28 cellular contexts compared by ENCODE assay signal in the genomic region with DNA sequence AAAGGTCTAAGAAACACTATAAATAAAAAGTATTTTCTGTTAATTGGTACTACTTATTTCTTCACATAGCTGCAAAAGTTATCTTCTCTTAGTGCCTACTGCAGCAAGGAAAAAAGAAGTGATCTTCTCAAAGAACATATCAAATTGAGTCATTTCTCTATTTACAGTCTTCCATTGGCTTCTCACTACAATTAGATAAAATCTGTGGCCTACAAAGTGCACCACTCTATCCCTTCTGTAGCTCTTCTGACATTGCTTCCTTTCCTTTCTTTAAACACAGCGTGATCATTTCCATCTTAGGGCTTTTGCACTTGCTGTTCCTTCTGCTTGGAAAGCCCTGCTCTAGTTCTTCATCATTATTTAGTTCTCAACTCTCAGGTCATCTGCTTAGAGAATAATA.
"Had no signal": no experiment of that assay in that cellular context is flagged by ENCODE, and none has a peak within 500 bp of the region (broad histone marks: within the 10 kb centered on the region; RNA-seq: fewer than 3 reads in every experiment).

No MANE protein-coding gene starts in this region.

- H3K4me1 ChIP-seq: adrenal gland, body of pancreas, left lung, lower lobe of right lung, pancreas had no signal

- H3K27me3 ChIP-seq: adrenal gland, body of pancreas, left lung, pancreas, right atrium auricular region, tibial nerve had no signal

- H3K27me3 Mint-ChIP-seq: activated naive CD4-positive, alpha-beta T cell treated with anti-CD3 and anti-CD28 coated beads, Interleukin-2, amount 10 ng/mL, durations not matched to agents 7 days and 5 days; naive thymus-derived CD8-positive, alpha-beta T cell; stimulated activated naive B cell treated with anti-CD40 and anti-IgM and Interleukin-4, amounts not matched to agents 10 μg/mL and 1 μg/mL and 100 μg/mL, for 72 hours had no signal

- H3K27ac ChIP-seq: adrenal gland, body of pancreas, left lung, lower lobe of right lung, pancreas, psoas muscle, right atrium auricular region, tibial nerve, VCaP had no signal

- H3K4me1 Mint-ChIP-seq: neural crest cell had no signal

- DNase-seq: activated CD4-positive, alpha-beta memory T cell treated with anti-CD3 and anti-CD28 coated beads for 36 hours; activated CD4-positive, alpha-beta T cell treated with anti-CD3 and anti-CD28 coated beads for 4 hours; activated gamma-delta T cell; activated naive CD4-positive, alpha-beta T cell treated with anti-CD3 and anti-CD28 coated beads, Interleukin-2, amount 10 ng/mL, durations not matched to agents 7 days and 5 days; activated T-cell treated with anti-CD3 and anti-CD28 coated beads for 4 hours; adrenal gland; aorta; body of pancreas; dermis blood vessel endothelial cell; effector CD4-positive, alpha-beta T cell; glutamatergic neuron; left lung; lower lobe of right lung; mesenchymal stem cell; naive thymus-derived CD8-positive, alpha-beta T cell; nucleus accumbens; pancreas; psoas muscle; stimulated activated CD4-positive, alpha-beta T cell treated with anti-CD3 and anti-CD28 coated beads, Interleukin-1b, Interleukin-23, amount 100 ng/mL, for 48 hours; stimulated activated CD4-positive, alpha-beta T cell treated with anti-CD3 and anti-CD28 coated beads, Interleukin-4, amount 100 ng/mL, for 4 hours; stimulated activated CD8-positive, alpha-beta memory T cell treated with anti-CD3 and anti-CD28 coated beads, Interleukin-4, amount 100 ng/mL, for 48 hours; stimulated activated naive B cell treated with anti-CD40 and anti-IgM and Interleukin-4, amounts not matched to agents 10 μg/mL and 1 μg/mL and 100 μg/mL, for 72 hours; T-helper 9 cell had no signal

- ATAC-seq: body of pancreas; left lung; lower lobe of right lung; naive thymus-derived CD8-positive, alpha-beta T cell; pancreas; psoas muscle had no signal

- H3K4me3 ChIP-seq: adrenal gland, body of pancreas, left lung, lower lobe of right lung, pancreas, psoas muscle, right atrium auricular region, smooth muscle cell, tibial nerve had no signal

- H3K9me3 ChIP-seq: adrenal gland, body of pancreas, left lung, lower lobe of right lung, pancreas, tibial nerve had no signal

- H3K27ac Mint-ChIP-seq: activated CD4-positive, alpha-beta memory T cell treated with anti-CD3 and anti-CD28 coated beads for 36 hours; activated naive CD4-positive, alpha-beta T cell treated with anti-CD3 and anti-CD28 coated beads, Interleukin-2, amount 10 ng/mL, durations not matched to agents 7 days and 5 days; naive thymus-derived CD8-positive, alpha-beta T cell had no signal

- H3K4me3 Mint-ChIP-seq: activated CD4-positive, alpha-beta memory T cell treated with anti-CD3 and anti-CD28 coated beads for 36 hours; activated naive CD4-positive, alpha-beta T cell treated with anti-CD3 and anti-CD28 coated beads, Interleukin-2, amount 10 ng/mL, durations not matched to agents 7 days and 5 days; naive thymus-derived CD8-positive, alpha-beta T cell; neural crest cell had no signal

- H3K36me3 ChIP-seq: adrenal gland, left lung, lower lobe of right lung, pancreas, right atrium auricular region had no signal
